ENCODE assay signal across 1 cellular context in genomic region chr11:62245271-62245753, GRCh38.
TF ChIP-seq lines count a peak whose summit lies in the region.

No MANE protein-coding gene starts in this region.

TF ChIP-seq in HepG2, 621 proteins besides CTCF, POLR2A, EP300 and RAD21 (continued from another document and continues in another):
- TF ChIP-seq ZNF713 (CRISPR knock-in tag; IDR thresholded peaks at IDR 0.05) (no peak), ZNF776 (CRISPR knock-in tag; IDR thresholded peaks at IDR 0.05) (no peak), ZFX (CRISPR knock-in tag; IDR thresholded peaks at IDR 0.05; ENCODE audit: low read depth) (no peak), EHMT2 (IDR thresholded peaks at IDR 0.05; ENCODE audit: borderline replicate concordance, low read depth, low read length) (peak; percentile 93), ZNF512B (CRISPR knock-in tag; IDR thresholded peaks at IDR 0.05; ENCODE audit: borderline replicate concordance) (no peak), HOMEZ (CRISPR knock-in tag; IDR thresholded peaks at IDR 0.05; ENCODE audit: low read depth) (no peak), FOXC1 (CRISPR knock-in tag; IDR thresholded peaks at IDR 0.05; ENCODE audit: borderline replicate concordance) (peak; percentile 49; the same call in 1 of the 2 replicates), ZSCAN29 (CRISPR knock-in tag; conservative IDR thresholded peaks at IDR 0.05) (no peak), FIP1L1 (IDR thresholded peaks at IDR 0.05; ENCODE audit: borderline replicate concordance, insufficient read depth, low read depth, low read length) (no peak), NKX3-1 (CRISPR knock-in tag; IDR thresholded peaks at IDR 0.05) (no peak), HMGXB4 (CRISPR knock-in tag; IDR thresholded peaks at IDR 0.05; ENCODE audit: borderline replicate concordance in 1 of 2, low read depth in 1 of 2) (no peak), ZNF10 (CRISPR knock-in tag; IDR thresholded peaks at IDR 0.05; ENCODE audit: borderline replicate concordance, low read depth) (no peak), SP5 (CRISPR knock-in tag; IDR thresholded peaks at IDR 0.05; ENCODE audit: borderline replicate concordance, low read depth) (no peak), ZBTB3 (CRISPR knock-in tag; IDR thresholded peaks at IDR 0.05; ENCODE audit: borderline replicate concordance, low read depth) (no peak), ZNF709 (CRISPR knock-in tag; IDR thresholded peaks at IDR 0.05) (peak; percentile 73; the same call in 1 of the 2 replicates), ZNF530 (CRISPR knock-in tag; IDR thresholded peaks at IDR 0.05; ENCODE audit: low read depth) (no peak), CENPX (CRISPR knock-in tag; IDR thresholded peaks at IDR 0.05) (no peak), ZFP41 (CRISPR knock-in tag; IDR thresholded peaks at IDR 0.05; ENCODE audit: borderline replicate concordance) (no peak), SCMH1 (CRISPR knock-in tag; IDR thresholded peaks at IDR 0.05; ENCODE audit: borderline replicate concordance) (no peak), ZMAT3 (CRISPR knock-in tag; conservative IDR thresholded peaks at IDR 0.05) (peak; percentile 41; the same call in 1 of the 2 replicates), KLF9 (CRISPR knock-in tag; IDR thresholded peaks at IDR 0.05; ENCODE audit: low read depth) (no peak), PAX8 (CRISPR knock-in tag; IDR thresholded peaks at IDR 0.05; ENCODE audit: borderline replicate concordance) (no peak), GATAD1 (CRISPR knock-in tag; IDR thresholded peaks at IDR 0.05) (0 out of 2 replicates have a peak, but pooled peaks have one; percentile 32), ZNF678 (CRISPR knock-in tag; IDR thresholded peaks at IDR 0.05) (no peak), ZNF282 (IDR thresholded peaks at IDR 0.05; ENCODE audit: partially characterized antibody) (no peak), GLI4 (CRISPR knock-in tag; IDR thresholded peaks at IDR 0.05; ENCODE audit: borderline replicate concordance) (peak; percentile 49; the same call in 1 of the 2 replicates), ZNF761 (CRISPR knock-in tag; conservative IDR thresholded peaks at IDR 0.05) (no peak), TCF7 (IDR thresholded peaks at IDR 0.05; ENCODE audit: low read depth) (no peak), NCOA1 (CRISPR knock-in tag; IDR thresholded peaks at IDR 0.05) (no peak), ZNF563 (CRISPR knock-in tag; IDR thresholded peaks at IDR 0.05) (no peak), GABPB1 (CRISPR knock-in tag; IDR thresholded peaks at IDR 0.05) (no peak), ZBTB43 (CRISPR knock-in tag; conservative IDR thresholded peaks at IDR 0.05) (0 out of 2 replicates have a peak, but pooled peaks have one; percentile 25), ZNF879 (CRISPR knock-in tag; IDR thresholded peaks at IDR 0.05) (no peak), PITX1 (CRISPR knock-in tag; IDR thresholded peaks at IDR 0.05) (no peak), PLRG1 (conservative IDR thresholded peaks at IDR 0.05) (no peak), KDM5B (CRISPR knock-in tag; IDR thresholded peaks at IDR 0.05; ENCODE audit: borderline replicate concordance) (no peak; the same call in 1 of the 2 replicates), PHF20 (CRISPR knock-in tag; IDR thresholded peaks at IDR 0.05) (no peak), RXRB (CRISPR knock-in tag; IDR thresholded peaks at IDR 0.05; ENCODE audit: borderline replicate concordance) (peak; percentile 30; the same call in 1 of the 2 replicates), ZBTB39 (CRISPR knock-in tag; IDR thresholded peaks at IDR 0.05) (no peak), KIAA2018 (CRISPR knock-in tag; IDR thresholded peaks at IDR 0.05; ENCODE audit: borderline replicate concordance) (no peak), MYC (CRISPR knock-in tag; IDR thresholded peaks at IDR 0.05; ENCODE audit: borderline replicate concordance) (peak; percentile 7; the same call in 1 of the 2 replicates), MTA3 (CRISPR knock-in tag; IDR thresholded peaks at IDR 0.05) (no peak)
